ENCODE assay signal across 16 cellular contexts in genomic region chr9:89363311-89363670, GRCh38.
"Had no signal": no experiment of that assay in that cellular context is flagged by ENCODE, and none has a peak within 500 bp of the region (broad histone marks: within the 10 kb centered on the region; RNA-seq: fewer than 3 reads in every experiment).

No MANE protein-coding gene starts in this region.

- H3K27ac ChIP-seq: brain microvascular endothelial cell, foreskin keratinocyte, prostate gland, thoracic aorta had no signal

- H3K9me3 Mint-ChIP-seq: activated naive CD8-positive, alpha-beta T cell treated with anti-CD3 and anti-CD28 coated beads, Interleukin-2, amount 10 ng/mL, durations not matched to agents 7 days and 5 days; nephron; T-cell had no signal

- H3K9me3 ChIP-seq: prostate gland, thoracic aorta had no signal

- H3K27me3 Mint-ChIP-seq: activated naive CD8-positive, alpha-beta T cell treated with anti-CD3 and anti-CD28 coated beads, Interleukin-2, amount 10 ng/mL, durations not matched to agents 7 days and 5 days; T-cell had no signal

- H3K27me3 ChIP-seq: brain microvascular endothelial cell, foreskin keratinocyte had no signal

- H3K27ac Mint-ChIP-seq: activated naive CD8-positive, alpha-beta T cell treated with anti-CD3 and anti-CD28 coated beads, Interleukin-2, amount 10 ng/mL, durations not matched to agents 7 days and 5 days; nephron had no signal

- H3K4me3 Mint-ChIP-seq: activated naive CD8-positive, alpha-beta T cell treated with anti-CD3 and anti-CD28 coated beads, Interleukin-2, amount 10 ng/mL, durations not matched to agents 7 days and 5 days; nephron; T-cell had no signal

- H3K4me1 ChIP-seq: foreskin keratinocyte, prostate gland had no signal

- DNase-seq: activated CD4-positive, alpha-beta T cell treated with anti-CD3 and anti-CD28 coated beads, Interleukin-2, amount 50 U/mL, for 48 hours; activated gamma-delta T cell treated with Interleukin-2 at 50 U/mL for 16 hours; activated naive CD8-positive, alpha-beta T cell treated with anti-CD3 and anti-CD28 coated beads, Interleukin-2, amount 10 ng/mL, durations not matched to agents 7 days and 5 days; activated T-cell treated with anti-CD3 and anti-CD28 coated beads for 4 hours; brain microvascular endothelial cell; effector memory CD4-positive, alpha-beta T cell; foreskin keratinocyte; kidney glomerular epithelial cell; mesendoderm; nucleus accumbens had no signal

- H3K4me2 ChIP-seq: smooth muscle cell had no signal

- H3K4me3 ChIP-seq: prostate gland, smooth muscle cell, thoracic aorta had no signal

- ATAC-seq: right cardiac atrium, T-cell had no signal

- H3K4me1 Mint-ChIP-seq: nephron had no signal
